ENCODE assay signal across 12 cellular contexts in the genomic region with DNA sequence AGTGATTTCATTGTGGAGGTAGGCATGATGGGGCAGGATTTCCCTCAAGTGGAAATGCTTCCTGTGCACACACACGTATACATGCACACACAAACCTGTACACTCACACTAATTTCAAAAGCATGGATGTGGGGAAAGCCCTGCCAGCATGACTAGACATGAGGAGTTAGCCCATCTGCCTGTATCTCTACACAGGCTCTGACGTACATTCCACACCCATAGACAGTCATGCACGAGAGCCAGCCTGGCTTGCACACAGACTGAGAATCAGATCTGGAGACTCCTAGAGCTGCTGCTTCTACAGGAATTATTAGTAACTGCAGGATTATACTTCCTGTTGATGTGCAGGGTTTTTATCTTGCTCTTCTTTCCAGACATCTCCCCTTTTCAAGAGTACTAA. TPM values are rescaled to one million over a fixed set of nuclear protein-coding genes. Genes with fewer than 3 reads are reported as not detected.
DNase-seq lines count a peak whose midpoint lies in the region; ATAC-seq and TF ChIP-seq lines count a peak whose summit lies in the region.
"Had no signal": no experiment of that assay in that cellular context is flagged by ENCODE, and none has a peak within 500 bp of the region (broad histone marks: within the 10 kb centered on the region; RNA-seq: fewer than 3 reads in every experiment).

No MANE protein-coding gene starts in this region.

- intact Hi-C loops in adrenal gland (cut with DNase I): no loop called here
- intact Hi-C loops in left ventricle myocardium superior (cut with micrococcal nuclease): no loop called here

- H3K4me3 ChIP-seq in adrenal gland: no peak overlapping the region
- H3K4me3 ChIP-seq: vagina had no signal

- H3K36me3 ChIP-seq in adrenal gland (replicated peaks in 1 of 2): peaks cover 0 to 11% of the 10 kb centered on the region in 2 donors

- WGBS in adrenal gland, 4 donors: 70 to 85% (median 73%) methylated on average over 3 of the region's 3 CpGs

- no peak for TF ChIP-seq POLR2A in adrenal gland (IDR thresholded peaks at IDR 0.05)

- peak; percentile 8 for DNase-seq in HCEC 1CT
- peak in 6 of 7 donors; percentile 19 to 77 (median 36) for DNase-seq in adrenal gland
- peak; percentile 59 for DNase-seq in left ventricle myocardium superior
- DNase-seq in stromal cell of bone marrow (ENCODE audit: low read depth): peak; percentile 14
- DNase-seq in activated CD4-positive, alpha-beta T cell treated with anti-CD3 and anti-CD28 coated beads, Interleukin-2, amount 50 U/mL, for 48 hours: no peak
- DNase-seq: activated T-cell treated with anti-CD3 and anti-CD28 coated beads, Interleukin-2, amount 50 U/mL, for 1 hour; GDM1; NCI-H2029 treated with DMSO at 0.1 percent for 48 hours had no signal

- ATAC-seq in left ventricle myocardium superior: peak; percentile 75
- ATAC-seq in GM19328 (IDR thresholded peaks at IDR 0.05; ENCODE audit: unreplicated experiment): no peak
- ATAC-seq in GM21825 (IDR thresholded peaks at IDR 0.05; ENCODE audit: unreplicated experiment): no peak
- ATAC-seq: Panc1 had no signal

- no peaks in the 10 kb centered on the region for H3K27me3 ChIP-seq in adrenal gland
- H3K27me3 ChIP-seq: vagina had no signal

- peak overlapping the region in 1 of 5 donors; percentile 27 for H3K27ac ChIP-seq in adrenal gland
- H3K27ac ChIP-seq: vagina had no signal

- no peak for TF ChIP-seq CTCF in adrenal gland (IDR thresholded peaks at IDR 0.05)

- H3K4me1 ChIP-seq in adrenal gland (replicated peaks in 1 of 2): no peaks in the 10 kb centered on the region

- H3K9me3 ChIP-seq in adrenal gland (replicated peaks in 1 of 3): no peaks in the 10 kb centered on the region
- H3K9me3 ChIP-seq: vagina had no signal

RNA-seq across cellular contexts. Expression of gene NFU1, which starts 27.3 kb away (rescaled TPM):
- total RNA-seq in adrenal gland: 100 to 1,000 TPM in 1 of 8 donors, 10 to 100 TPM in 7; 47.3 to 117 (median 53.7) TPM
- polyA plus RNA-seq in adrenal gland: 10 to 100 TPM; 55.3 to 85.8 (median 58.8) TPM
- 117 TPM for total RNA-seq in left ventricle myocardium superior

Comparison
In these comparisons a context has a peak if more than half of its experiments do, and no peak if none do; other contexts are left out.
1. DNase-seq: peak in HCEC 1CT (single experiment), adrenal gland (6 of 7), left ventricle myocardium superior (single experiment) and stromal cell of bone marrow (single experiment); none in activated CD4-positive, alpha-beta T cell treated with anti-CD3 and anti-CD28 coated beads, Interleukin-2, amount 50 U/mL, for 48 hours (0 of 2).